In genomic region chr1:25944986-25945385, GRCh38 we compare ENCODE assay signal across 20 cellular contexts. TPM values are rescaled to one million over a fixed set of nuclear protein-coding genes. Genes with fewer than 3 reads are reported as not detected.
DNase-seq lines count a peak whose midpoint lies in the region; ATAC-seq and TF ChIP-seq lines count a peak whose summit lies in the region.
"Had no signal": no experiment of that assay in that cellular context is flagged by ENCODE, and none has a peak within 500 bp of the region (broad histone marks: within the 10 kb centered on the region; RNA-seq: fewer than 3 reads in every experiment).

No MANE protein-coding gene starts in this region.

- no peak for TF ChIP-seq POLR2A in NB4 (IDR thresholded peaks at IDR 0.05; ENCODE audit: extremely low read depth, insufficient read length)
- no peak for TF ChIP-seq POLR2A in stomach (IDR thresholded peaks at IDR 0.05)

- no peak overlapping the region for H3K9ac ChIP-seq in colonic mucosa (ENCODE audit: low read depth in 2 of 2, low read length in 2 of 2)

- H3K4me3 ChIP-seq in NB4 (ENCODE audit: low read depth, low read length): no peak overlapping the region
- H3K4me3 ChIP-seq in fibroblast of the aortic adventitia (ENCODE audit: low read depth, low read length): no peak overlapping the region
- no peak overlapping the region for H3K4me3 ChIP-seq in stomach
- H3K4me3 ChIP-seq in colonic mucosa: no peak overlapping the region
- H3K4me3 ChIP-seq: adrenal gland, breast epithelium, dorsolateral prefrontal cortex, thyroid gland had no signal

- H3K4me1 ChIP-seq in stomach: no peaks in the 10 kb centered on the region
- no peaks in the 10 kb centered on the region for H3K4me1 ChIP-seq in colonic mucosa
- H3K4me1 ChIP-seq: adrenal gland, breast epithelium, thyroid gland had no signal

- TF ChIP-seq CTCF in NB4 (IDR thresholded peaks at IDR 0.05; ENCODE audit: low read depth, low read length) (no peak), fibroblast of the aortic adventitia (IDR thresholded peaks at IDR 0.05; ENCODE audit: insufficient read depth, low read length) (no peak), stomach (IDR thresholded peaks at IDR 0.05) (no peak), colonic mucosa (IDR thresholded peaks at IDR 0.05) (no peak)

- no peaks in the 10 kb centered on the region for H3K27me3 ChIP-seq in stomach
- H3K27me3 ChIP-seq in colonic mucosa: no peaks in the 10 kb centered on the region
- H3K27me3 ChIP-seq: adrenal gland, breast epithelium, dorsolateral prefrontal cortex, thyroid gland had no signal

- DNase-seq in NB4 (ENCODE audit: low read depth): peak; percentile 16
- DNase-seq in amniotic epithelial cell (ENCODE audit: low read depth): peak; percentile 76
- DNase-seq in fibroblast of the aortic adventitia (ENCODE audit: low read depth): peak; percentile 62
- peak; percentile 31 for DNase-seq in stomach
- DNase-seq in colonic mucosa: no peak
- DNase-seq: activated CD4-positive, alpha-beta T cell treated with anti-CD3 and anti-CD28 coated beads, Interleukin-2, amount 50 U/mL, for 48 hours; activated gamma-delta T cell treated with Interleukin-2 at 50 U/mL for 16 hours; adrenal gland; DND-41; dorsolateral prefrontal cortex; glutamatergic neuron; NCI-H1694 treated with DMSO at 0.1 percent for 48 hours; stimulated activated CD4-positive, alpha-beta T cell treated with anti-CD3 and anti-CD28 coated beads, Interleukin-2, amount 100 ng/mL, for 24 hours; stimulated activated naive CD4-positive, alpha-beta T cell treated with Interleukin-2 at 50 U/mL for 16 hours; thyroid gland had no signal

- intact Hi-C loops in stomach (cut with DNase I; ENCODE audit: low total_unique reads): no loop called here
- intact Hi-C loops in colonic mucosa (cut with DNase I): no loop called here

- H3K27ac ChIP-seq in stomach: no peak overlapping the region
- no peak overlapping the region for H3K27ac ChIP-seq in colonic mucosa
- H3K27ac ChIP-seq: adrenal gland, breast epithelium, dorsolateral prefrontal cortex, thyroid gland had no signal

- ATAC-seq in HG03108 (IDR thresholded peaks at IDR 0.05; ENCODE audit: unreplicated experiment): no peak
- ATAC-seq in GM21423 (IDR thresholded peaks at IDR 0.05; ENCODE audit: unreplicated experiment): no peak
- ATAC-seq: SK-N-SH treated with all-trans-retinoic acid at 6 μM for 48 hours, WTC11 had no signal

- no peaks in the 10 kb centered on the region for H3K36me3 ChIP-seq in stomach
- H3K36me3 ChIP-seq in colonic mucosa: no peaks in the 10 kb centered on the region
- H3K36me3 ChIP-seq: adrenal gland, breast epithelium, thyroid gland had no signal

- H3K9me3 ChIP-seq in stomach: peaks cover 0 to 16% (median 12%) of the 10 kb centered on the region in 4 donors
- H3K9me3 ChIP-seq in colonic mucosa: no peaks in the 10 kb centered on the region
- H3K9me3 ChIP-seq: adrenal gland, thyroid gland had no signal

- WGBS in stomach, 5 donors: 47 to 60% (median 51%) methylated on average over 3 of the region's 3 CpGs

- TF ChIP-seq EP300 in stomach (IDR thresholded peaks at IDR 0.05): no peak

RNA-seq across cellular contexts. Expression of gene STMN1, which starts 38.8 kb away (rescaled TPM):
- total RNA-seq in fibroblast of the aortic adventitia (ENCODE audit: low replicate concordance) (89.5 and 137 TPM in 2 replicates), stomach (10 to 100 TPM; 25.9 to 74.2 (median 44.6) TPM), colonic mucosa (100 to 1,000 TPM in 1 of 2 donors, 10 to 100 TPM in 1; 79.1 to 149 TPM)
- polyA plus RNA-seq in stomach: 100 to 1,000 TPM in 2 of 3 donors, 10 to 100 TPM in 1; 79.0 to 109 (median 108) TPM

RNA-seq across cellular contexts. Expression of gene PAFAH2, which starts 52.9 kb away (rescaled TPM):
- 8.7 and 9.8 TPM in 2 replicates for total RNA-seq in fibroblast of the aortic adventitia (ENCODE audit: low replicate concordance)
- total RNA-seq in stomach: 10 to 100 TPM in 3 of 5 donors, 1 to 10 TPM in 1, under 1 TPM in 1; 0.58 to 25.5 (median 14.9) TPM
- polyA plus RNA-seq in stomach: 10 to 100 TPM in 2 of 3 donors, 1 to 10 TPM in 1; 6.5 to 13.3 (median 12.8) TPM
- 10 to 100 TPM; 34.8 to 40.8 TPM for total RNA-seq in colonic mucosa
